12 cellular contexts compared by ENCODE assay signal in the genomic region with DNA sequence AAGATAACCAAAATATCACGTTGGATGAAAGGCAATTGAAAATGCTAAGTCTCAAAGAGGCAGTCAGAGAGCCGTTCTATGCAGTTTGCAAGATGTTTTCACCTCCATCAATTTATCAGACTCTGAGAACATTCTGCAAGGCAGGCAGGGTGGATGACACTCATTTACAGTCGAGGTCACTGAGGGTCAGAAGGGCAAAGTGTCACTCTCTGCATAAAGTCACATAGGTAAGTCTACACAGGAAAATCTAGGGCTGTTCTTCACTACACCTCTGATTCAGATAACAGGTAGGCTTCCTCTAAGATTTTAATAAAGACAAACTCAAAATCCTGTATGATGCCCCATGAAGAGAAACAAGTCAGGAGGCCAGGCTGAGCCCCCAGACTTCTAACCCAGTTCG. TPM values are rescaled to one million over a fixed set of nuclear protein-coding genes. Genes with fewer than 3 reads are reported as not detected.
A peak's percentile ranks its signal among the peaks of the same experiment; 100 is the strongest.
DNase-seq lines count a peak whose midpoint lies in the region; ATAC-seq, FAIRE-seq and TF ChIP-seq lines count a peak whose summit lies in the region.
"Had no signal": no experiment of that assay in that cellular context is flagged by ENCODE, and none has a peak within 500 bp of the region (broad histone marks: within the 10 kb centered on the region; RNA-seq: fewer than 3 reads in every experiment).

No MANE protein-coding gene starts in this region.

- TF ChIP-seq CTCF in PC-3 (conservative IDR thresholded peaks at IDR 0.05; ENCODE audit: low read depth, low read length), result no peak
- TF ChIP-seq CTCF in left lung (IDR thresholded peaks at IDR 0.05), result no peak
- no peak for TF ChIP-seq CTCF in stomach (IDR thresholded peaks at IDR 0.05)

- no peak for FAIRE-seq in H54 (lab: Jason Lieb, UNC)

- no peaks in the 10 kb centered on the region for H3K9me2 ChIP-seq in PC-3 (replicated peaks; ENCODE audit: low read length)

- POLR2A ChIA-PET in PC-3 (lab: Charles Lee; ENCODE audit: unreplicated experiment), result no interaction called here

- 52 to 64% (median 61%) methylated on average over 4 of the region's 4 CpGs for WGBS in stomach, 5 donors

- no peaks in the 10 kb centered on the region for H3K9me3 Mint-ChIP-seq in activated naive CD8-positive, alpha-beta T cell treated with anti-CD3 and anti-CD28 coated beads, Interleukin-2, amount 50 U/mL, for 24 hours
- H3K9me3 Mint-ChIP-seq: stimulated activated memory B cell treated with anti-CD40 and anti-IgM and Interleukin-4, amounts not matched to agents 10 μg/mL and 1 μg/mL and 100 μg/mL, for 72 hours had no signal

- BruUV-seq in PC-3 (replicated peaks; lab: Mats Ljungman, UMichigan), result no TSS peak

- ATAC-seq in PC-3 (no peak), left lung (no peak), HG03571 (IDR thresholded peaks at IDR 0.05; ENCODE audit: unreplicated experiment) (no peak)
- no peak for ATAC-seq in activated naive CD8-positive, alpha-beta T cell treated with anti-CD3 and anti-CD28 coated beads, Interleukin-2, amount 50 U/mL, for 24 hours
- ATAC-seq: activated CD8-positive, alpha-beta memory T cell treated with anti-CD3 and anti-CD28 coated beads, Interleukin-2, amount 10 ng/mL, durations not matched to agents 7 days and 5 days; stimulated activated memory B cell treated with anti-CD40 and anti-IgM and Interleukin-4, amounts not matched to agents 10 μg/mL and 1 μg/mL and 100 μg/mL, for 72 hours had no signal

- H3K4me1 Mint-ChIP-seq in activated naive CD8-positive, alpha-beta T cell treated with anti-CD3 and anti-CD28 coated beads, Interleukin-2, amount 50 U/mL, for 24 hours, result peaks cover 33% of the 10 kb centered on the region

- no peak overlapping the region for H3K27ac ChIP-seq in PC-3 (ENCODE audit: low read length)
- H3K27ac ChIP-seq in left lung, result peak overlapping the region; percentile 92 to 97
- peak overlapping the region in 4 of 5 donors; percentile 96 to 100 (median 98) for H3K27ac ChIP-seq in stomach
- H3K27ac ChIP-seq: neutrophil had no signal

- no peak overlapping the region for H3K27ac Mint-ChIP-seq in activated naive CD8-positive, alpha-beta T cell treated with anti-CD3 and anti-CD28 coated beads, Interleukin-2, amount 50 U/mL, for 24 hours
- H3K27ac Mint-ChIP-seq: stimulated activated memory B cell treated with anti-CD40 and anti-IgM and Interleukin-4, amounts not matched to agents 10 μg/mL and 1 μg/mL and 100 μg/mL, for 72 hours had no signal

- no peaks in the 10 kb centered on the region for H3K36me3 Mint-ChIP-seq in activated naive CD8-positive, alpha-beta T cell treated with anti-CD3 and anti-CD28 coated beads, Interleukin-2, amount 50 U/mL, for 24 hours (ENCODE audit: low read depth)
- H3K36me3 Mint-ChIP-seq: activated CD8-positive, alpha-beta memory T cell treated with anti-CD3 and anti-CD28 coated beads, Interleukin-2, amount 10 ng/mL, durations not matched to agents 7 days and 5 days; stimulated activated memory B cell treated with anti-CD40 and anti-IgM and Interleukin-4, amounts not matched to agents 10 μg/mL and 1 μg/mL and 100 μg/mL, for 72 hours had no signal

- H3K9me3 ChIP-seq in PC-3 (ENCODE audit: low read length), result no peaks in the 10 kb centered on the region
- H3K9me3 ChIP-seq in left lung, result no peaks in the 10 kb centered on the region
- no peaks in the 10 kb centered on the region for H3K9me3 ChIP-seq in stomach
- H3K9me3 ChIP-seq: neutrophil had no signal

- TF ChIP-seq POLR2A in stomach (IDR thresholded peaks at IDR 0.05), result no peak
- no peak for TF ChIP-seq POLR2A in H54 (IDR thresholded peaks at IDR 0.05; ENCODE audit: low read depth, low read length)

- H3K4me3 ChIP-seq in PC-3 (ENCODE audit: low read length), result peak overlapping the region; percentile 95
- no peak overlapping the region for H3K4me3 ChIP-seq in left lung
- no peak overlapping the region for H3K4me3 ChIP-seq in stomach

- intact Hi-C loops in PC-3 (cut with micrococcal nuclease) (no loop called here), left lung (cut with DNase I) (no loop called here), stomach (cut with DNase I; ENCODE audit: low total_unique reads) (no loop called here)

- peaks cover 22% of the 10 kb centered on the region for H3K27me3 Mint-ChIP-seq in activated naive CD8-positive, alpha-beta T cell treated with anti-CD3 and anti-CD28 coated beads, Interleukin-2, amount 50 U/mL, for 24 hours

- peak overlapping the region; percentile 98; the same call in 1 of the 2 replicates for H2AFZ ChIP-seq in PC-3 (ENCODE audit: low read length)

- H3K27me3 ChIP-seq in PC-3 (ENCODE audit: low read length), result no peaks in the 10 kb centered on the region
- peaks cover 0 to 47% of the 10 kb centered on the region in 2 donors for H3K27me3 ChIP-seq in left lung
- H3K27me3 ChIP-seq in stomach, result peaks cover 0 to 11% (median 0%) of the 10 kb centered on the region in 3 donors

- no peaks in the 10 kb centered on the region for H4K20me1 ChIP-seq in PC-3 (ENCODE audit: low read length)

- H3K79me2 ChIP-seq in PC-3 (ENCODE audit: low read length), result peaks cover 27% of the 10 kb centered on the region

- H3F3A ChIP-seq in PC-3 (ENCODE audit: low read length, unreplicated experiment), result peaks cover 4% of the 10 kb centered on the region

- TF ChIP-seq EP300 in stomach (IDR thresholded peaks at IDR 0.05), result no peak

- peaks cover 16% of the 10 kb centered on the region; the same call in 1 of the 2 replicates for H3K4me1 ChIP-seq in PC-3 (ENCODE audit: insufficient read depth, low read length)
- peaks cover 0 to 31% of the 10 kb centered on the region in 2 donors for H3K4me1 ChIP-seq in left lung
- peaks cover 0 to 54% (median 23%) of the 10 kb centered on the region in 4 donors for H3K4me1 ChIP-seq in stomach

- H3K9ac ChIP-seq in PC-3 (ENCODE audit: low read length), result no peak overlapping the region

- DNase-seq in PC-3, result no peak
- DNase-seq in activated naive CD8-positive, alpha-beta T cell treated with anti-CD3 and anti-CD28 coated beads, Interleukin-2, amount 50 U/mL, for 24 hours, result no peak
- no peak for DNase-seq in left lung
- DNase-seq in stomach, result no peak
- DNase-seq in H54 (ENCODE audit: insufficient read length, low spot score), result no peak
- DNase-seq in NCI-H2171 (lab: John Stamatoyannopoulos, UW), result no peak
- DNase-seq: activated CD8-positive, alpha-beta memory T cell treated with anti-CD3 and anti-CD28 coated beads, Interleukin-2, amount 10 ng/mL, durations not matched to agents 7 days and 5 days; erythroblast; GOT3 had no signal

- H3K4me2 ChIP-seq in PC-3 (ENCODE audit: low read length), result peak overlapping the region; percentile 96

- H3K36me3 ChIP-seq in PC-3 (ENCODE audit: low read depth, low read length), result no peaks in the 10 kb centered on the region
- H3K36me3 ChIP-seq in left lung, result no peaks in the 10 kb centered on the region
- H3K36me3 ChIP-seq in stomach, result no peaks in the 10 kb centered on the region
- H3K36me3 ChIP-seq: neutrophil had no signal

- CTCF ChIA-PET in PC-3 (lab: Charles Lee), result interaction anchor here (1.7 kb wide), 1 partner anchor 30 kb away, joined by 11 read pairs; no protein-coding TSS in a partner anchor

- H3K4me3 Mint-ChIP-seq in activated naive CD8-positive, alpha-beta T cell treated with anti-CD3 and anti-CD28 coated beads, Interleukin-2, amount 50 U/mL, for 24 hours, result peak overlapping the region; percentile 81

RNA-seq across cellular contexts. Expression of a gene that starts 1.4 kb away (rescaled TPM):
- total RNA-seq in PC-3 (2014; rRNA removed), result 5.2 and 7.7 TPM in 2 replicates
- total RNA-seq in left lung, result 10 to 100 TPM; 43.1 to 57.9 TPM
- total RNA-seq in stomach, result 10 to 100 TPM in 4 of 5 donors, 1 to 10 TPM in 1; 9.0 to 61.8 (median 22.3) TPM
- 10 to 100 TPM; 15.0 to 24.3 (median 15.6) TPM for polyA plus RNA-seq in stomach
